8 cellular contexts compared by ENCODE assay signal in the genomic region with DNA sequence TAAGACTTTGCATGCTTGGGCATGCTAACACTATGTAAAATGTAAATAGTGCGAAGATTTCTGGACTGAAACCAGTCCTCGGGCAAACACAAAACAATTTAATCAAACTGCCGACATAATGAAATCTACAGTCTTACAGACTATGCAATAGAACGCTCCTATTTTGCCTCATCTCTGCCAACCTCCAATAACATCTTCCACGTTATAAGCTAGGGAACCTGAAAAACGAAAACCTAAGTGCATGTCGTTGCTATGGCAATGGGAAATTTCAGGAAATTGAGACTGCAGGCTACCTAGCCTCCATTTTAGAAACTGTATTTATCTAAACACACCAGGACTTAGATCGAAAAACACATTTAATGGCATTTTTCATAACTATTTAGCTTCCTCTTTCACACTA. TPM values are rescaled to one million over a fixed set of nuclear protein-coding genes. Genes with fewer than 3 reads are reported as not detected.
A peak's percentile ranks its signal among the peaks of the same experiment; 100 is the strongest.
DNase-seq lines count a peak whose midpoint lies in the region; ATAC-seq and TF ChIP-seq lines count a peak whose summit lies in the region.

No MANE protein-coding gene starts in this region.

- H3K4me2 ChIP-seq in OCI-LY1 (ENCODE audit: low read length): peak overlapping the region; percentile 98

- no peaks in the 10 kb centered on the region for H3F3A ChIP-seq in OCI-LY1 (ENCODE audit: insufficient read depth, low read length)

- peaks cover 62% of the 10 kb centered on the region for H3K79me2 ChIP-seq in OCI-LY1 (ENCODE audit: insufficient read depth, low read length)

- H3K27ac ChIP-seq in heart right ventricle (peak overlapping the region in 1 of 10 donors; percentile 89), OCI-LY1 (ENCODE audit: low read depth, low read length, poor library complexity, severe bottlenecking) (peak overlapping the region; percentile 46)

- no peaks in the 10 kb centered on the region for H3K9me2 ChIP-seq in OCI-LY1 (ENCODE audit: low read depth, low read length)

- H3K9ac ChIP-seq in OCI-LY1 (ENCODE audit: low read length) (peak overlapping the region; percentile 86), mucosa of stomach (ENCODE audit: low read length) (peak overlapping the region; percentile 95)

- no peak overlapping the region for H2AFZ ChIP-seq in OCI-LY1 (ENCODE audit: low read length)

- intact Hi-C loops in heart right ventricle (cut with DNase I) (loop anchor here in 7 of 10 donors (2.0 to 10.0 kb wide), 7 partner anchors 95 to 535 kb away; partner anchors contain the start of gene HIPK3 (in 5 of the 7)), Right ventricle myocardium superior (cut with DNase I) (loop anchor here (10.0 kb wide), 1 partner anchor 535 kb away; no protein-coding TSS in a partner anchor)

- H3K27me3 ChIP-seq in heart right ventricle (no peaks in the 10 kb centered on the region), OCI-LY1 (ENCODE audit: insufficient read depth, low read length) (no peaks in the 10 kb centered on the region), mucosa of stomach (ENCODE audit: control insufficient read depth, insufficient read depth, low read length) (no peaks in the 10 kb centered on the region)

- WGBS in heart right ventricle, 2 donors: 15 to 18% methylated on average over 8 of the region's 8 CpGs

- H4K20me1 ChIP-seq in OCI-LY1 (ENCODE audit: insufficient read depth, low read length): no peaks in the 10 kb centered on the region

- ATAC-seq in heart right ventricle: no peak
- no peak for ATAC-seq in Right ventricle myocardium superior (ENCODE audit: poor library complexity)
- ATAC-seq in GM18907 (IDR thresholded peaks at IDR 0.05; ENCODE audit: unreplicated experiment): no peak
- no peak for ATAC-seq in HG02840 (IDR thresholded peaks at IDR 0.05; ENCODE audit: low FRiP score, unreplicated experiment)

- H3K9me3 ChIP-seq in heart right ventricle (no peaks in the 10 kb centered on the region), OCI-LY1 (ENCODE audit: low read length) (no peaks in the 10 kb centered on the region), mucosa of stomach (ENCODE audit: control insufficient read depth, low read length) (no peaks in the 10 kb centered on the region)

- no peaks in the 10 kb centered on the region for H3K36me3 ChIP-seq in heart right ventricle
- H3K36me3 ChIP-seq in OCI-LY1 (ENCODE audit: insufficient read depth, low read length): peaks cover 19% of the 10 kb centered on the region
- no peaks in the 10 kb centered on the region for H3K36me3 ChIP-seq in mucosa of stomach (ENCODE audit: control insufficient read depth, insufficient read depth, low read length)

- no peak for DNase-seq in heart right ventricle
- DNase-seq in Right ventricle myocardium superior: no peak
- peak; percentile 58 for DNase-seq in dedifferentiated amniotic fluid mesenchymal stem cell (ENCODE audit: extremely low spot score)
- DNase-seq in T1000 (lab: John Stamatoyannopoulos, UW): no peak

- H3K4me1 ChIP-seq in heart right ventricle: peaks cover 0 to 53% (median 34%) of the 10 kb centered on the region in 9 donors
- peaks cover 38% of the 10 kb centered on the region for H3K4me1 ChIP-seq in OCI-LY1 (ENCODE audit: insufficient read depth, low read length, severe bottlenecking)
- peaks cover 12% of the 10 kb centered on the region for H3K4me1 ChIP-seq in mucosa of stomach (ENCODE audit: control insufficient read depth, insufficient read depth, low read length)

- TF ChIP-seq CTCF in heart right ventricle (IDR thresholded peaks at IDR 0.05) (no peak), OCI-LY1 (IDR thresholded peaks at IDR 0.05; ENCODE audit: low read length) (no peak)

- H3K4me3 ChIP-seq in heart right ventricle (peak overlapping the region; percentile 42 to 83 (median 74)), OCI-LY1 (ENCODE audit: low read depth, low read length, poor library complexity, severe bottlenecking) (peak overlapping the region; percentile 90), mucosa of stomach (ENCODE audit: low read length) (peak overlapping the region; percentile 81)

RNA-seq across cellular contexts. Expression of gene CSTF3, which starts 1.1 kb away (rescaled TPM):
- 10 to 100 TPM in 9 of 10 donors, 1 to 10 TPM in 1; 8.6 to 16.0 (median 12.7) TPM for total RNA-seq in heart right ventricle
- 10 to 100 TPM; 10.6 to 46.1 TPM for polyA plus RNA-seq in heart right ventricle
- total RNA-seq in Right ventricle myocardium superior: 9.6 TPM
